18 cellular contexts compared by ENCODE assay signal in the genomic region with DNA sequence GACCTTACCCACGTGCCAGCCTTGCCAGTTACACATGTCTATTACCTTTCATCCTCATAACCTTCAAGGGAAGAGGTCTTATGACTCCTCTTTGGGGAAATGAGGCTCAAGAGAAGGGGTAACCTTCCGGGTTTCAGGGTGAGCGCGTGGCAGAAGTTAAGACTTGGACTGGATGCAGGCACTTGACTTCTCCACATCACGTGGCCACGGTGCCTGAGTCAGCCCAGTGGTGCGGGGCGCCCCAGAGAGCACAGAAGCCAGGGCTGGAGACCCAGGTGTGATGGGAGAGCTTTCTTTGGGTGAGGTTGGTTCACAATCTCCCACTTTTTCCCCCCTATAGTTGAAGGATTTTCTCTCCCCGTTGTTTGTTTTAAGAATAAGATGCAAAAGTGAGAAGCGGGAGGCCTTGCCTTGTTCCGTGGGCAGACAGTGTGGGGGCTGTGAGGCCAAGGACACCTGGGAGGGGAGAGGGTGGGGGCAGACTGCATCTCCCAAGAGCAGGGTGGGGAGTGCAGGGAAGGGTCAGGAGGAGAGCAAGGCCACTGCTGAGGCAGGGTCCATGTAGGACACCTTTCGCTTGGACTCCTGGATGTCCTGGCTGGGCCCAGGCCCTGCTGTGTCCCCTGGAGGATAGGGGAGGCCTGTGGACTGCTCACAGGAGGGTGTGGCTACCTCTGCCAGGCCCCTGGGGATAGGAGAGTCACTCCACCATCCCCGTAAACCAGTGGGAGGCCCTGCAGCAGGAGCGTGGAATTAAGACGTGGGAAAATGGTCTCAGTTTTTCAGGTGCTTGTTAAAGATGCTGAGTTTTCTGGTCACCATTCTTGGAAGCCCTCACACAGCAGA.
DNase-seq lines count a peak whose midpoint lies in the region; ATAC-seq and TF ChIP-seq lines count a peak whose summit lies in the region.
"Had no signal": no experiment of that assay in that cellular context is flagged by ENCODE, and none has a peak within 500 bp of the region (broad histone marks: within the 10 kb centered on the region; RNA-seq: fewer than 3 reads in every experiment).

No MANE protein-coding gene starts in this region.

- H3K4me1 Mint-ChIP-seq in GM23338 = peaks cover 3% of the 10 kb centered on the region; the same call in 1 of the 3 replicates
- H3K4me1 Mint-ChIP-seq in chondrocyte (ENCODE audit: low read depth) = peaks cover 30% of the 10 kb centered on the region
- H3K4me1 Mint-ChIP-seq in mesothelial cell of epicardium = peaks cover 39% of the 10 kb centered on the region
- H3K4me1 Mint-ChIP-seq in activated naive CD8-positive, alpha-beta T cell treated with anti-CD3 and anti-CD28 coated beads, Interleukin-2, amount 50 U/mL, for 24 hours = no peaks in the 10 kb centered on the region
- H3K4me1 Mint-ChIP-seq: CD14-positive monocyte, IgD-negative memory B cell had no signal

- no peak for TF ChIP-seq POLR2A in upper lobe of left lung (IDR thresholded peaks at IDR 0.05)

- H3K36me3 Mint-ChIP-seq in GM23338 (ENCODE audit: low read depth) (peaks cover 38% of the 10 kb centered on the region), chondrocyte (ENCODE audit: low read depth) (peaks cover 22% of the 10 kb centered on the region), mesothelial cell of epicardium (peaks cover 23% of the 10 kb centered on the region)
- H3K36me3 Mint-ChIP-seq in activated naive CD8-positive, alpha-beta T cell treated with anti-CD3 and anti-CD28 coated beads, Interleukin-2, amount 50 U/mL, for 24 hours (ENCODE audit: low read depth) = peaks cover 1% of the 10 kb centered on the region
- H3K36me3 Mint-ChIP-seq: IgD-negative memory B cell had no signal

- H3K4me3 Mint-ChIP-seq in GM23338 (no peak overlapping the region), chondrocyte (ENCODE audit: unreplicated experiment) (no peak overlapping the region), mesothelial cell of epicardium (no peak overlapping the region)
- no peak overlapping the region for H3K4me3 Mint-ChIP-seq in activated naive CD8-positive, alpha-beta T cell treated with anti-CD3 and anti-CD28 coated beads, Interleukin-2, amount 50 U/mL, for 24 hours
- H3K4me3 Mint-ChIP-seq: CD14-positive monocyte, IgD-negative memory B cell had no signal

- no peak overlapping the region for H2AFZ ChIP-seq in GM23338

- no peak for DNase-seq in GM23338 (ENCODE audit: low spot score)
- DNase-seq in chondrocyte (ENCODE audit: low spot score) = no peak
- no peak for DNase-seq in mesothelial cell of epicardium (ENCODE audit: low spot score in 2 of 2, unreplicated experiment in 2 of 2)
- peak; percentile 55 to 58 for DNase-seq in upper lobe of left lung
- DNase-seq in activated naive CD8-positive, alpha-beta T cell treated with anti-CD3 and anti-CD28 coated beads, Interleukin-2, amount 50 U/mL, for 24 hours = no peak
- no peak for DNase-seq in activated naive CD4-positive, alpha-beta T cell (lab: John Stamatoyannopoulos, UW)
- no peak for DNase-seq in NCI-H446 treated with DMSO at 0.1 percent for 48 hours (lab: John Stamatoyannopoulos, UW)
- DNase-seq: DND-41, Karpas-422, NCI-H1048, NCI-H1436, NCI-H1930, NCI-H226, NCI-H526, PC-3, RPMI8226 had no signal

- no peaks in the 10 kb centered on the region; the same call in 1 of the 2 replicates for H3K79me2 ChIP-seq in GM23338 (replicated peaks; ENCODE audit: insufficient read depth)

- peak; percentile 56 for ATAC-seq in GM23338
- ATAC-seq in upper lobe of left lung (ENCODE audit: low FRiP score in 2 of 2) = peak; percentile 24 to 45
- no peak for ATAC-seq in activated naive CD8-positive, alpha-beta T cell treated with anti-CD3 and anti-CD28 coated beads, Interleukin-2, amount 50 U/mL, for 24 hours
- ATAC-seq: PC-3 had no signal

- H3K9me2 ChIP-seq in GM23338 (ENCODE audit: insufficient read depth) = peaks cover 11% of the 10 kb centered on the region; the same call in 1 of the 2 replicates

- H3K9me3 ChIP-seq in upper lobe of left lung = no peaks in the 10 kb centered on the region

- H3K27me3 Mint-ChIP-seq in GM23338 (ENCODE audit: insufficient read depth, low read depth, poor library complexity) = peaks cover 8% of the 10 kb centered on the region
- no peaks in the 10 kb centered on the region for H3K27me3 Mint-ChIP-seq in chondrocyte (ENCODE audit: low read depth)
- no peaks in the 10 kb centered on the region for H3K27me3 Mint-ChIP-seq in mesothelial cell of epicardium (ENCODE audit: low read depth)
- no peaks in the 10 kb centered on the region for H3K27me3 Mint-ChIP-seq in activated naive CD8-positive, alpha-beta T cell treated with anti-CD3 and anti-CD28 coated beads, Interleukin-2, amount 50 U/mL, for 24 hours
- H3K27me3 Mint-ChIP-seq: IgD-negative memory B cell had no signal

- H3F3A ChIP-seq in GM23338 (replicated peaks; ENCODE audit: low read depth) = no peaks in the 10 kb centered on the region

- WGBS in upper lobe of left lung, 2 donors = 84 to 87% methylated on average over 15 of the region's 15 CpGs

- H3K27ac ChIP-seq in GM23338 (ENCODE audit: low read depth) = no peak overlapping the region; the same call in 1 of the 2 replicates
- H3K27ac ChIP-seq in upper lobe of left lung = peak overlapping the region in 1 of 4 donors; percentile 26

- 0 out of 2 replicates have a peak overlapping the region, but pooled peaks have one; percentile 47 for H3K27ac Mint-ChIP-seq in GM23338
- peak overlapping the region; percentile 45 for H3K27ac Mint-ChIP-seq in chondrocyte (ENCODE audit: unreplicated experiment)
- H3K27ac Mint-ChIP-seq in mesothelial cell of epicardium = peak overlapping the region; percentile 52
- H3K27ac Mint-ChIP-seq in activated naive CD8-positive, alpha-beta T cell treated with anti-CD3 and anti-CD28 coated beads, Interleukin-2, amount 50 U/mL, for 24 hours = no peak overlapping the region

- H3K4me3 ChIP-seq in GM23338 (no peak overlapping the region), upper lobe of left lung (no peak overlapping the region)

- H3K4me1 ChIP-seq in GM23338 (ENCODE audit: insufficient read depth) (no peaks in the 10 kb centered on the region), upper lobe of left lung (peaks cover 4 to 12% (median 10%) of the 10 kb centered on the region in 4 donors)

- TF ChIP-seq CTCF in GM23338 (conservative IDR thresholded peaks at IDR 0.05; ENCODE audit: low read depth in 2 of 2) = no peak
- TF ChIP-seq CTCF in chondrocyte (IDR thresholded peaks at IDR 0.05) = no peak
- no peak for TF ChIP-seq CTCF in mesothelial cell of epicardium (IDR thresholded peaks at IDR 0.05; ENCODE audit: unreplicated experiment)
- TF ChIP-seq CTCF in upper lobe of left lung (IDR thresholded peaks at IDR 0.05) = no peak

- H3K9me3 Mint-ChIP-seq in GM23338 (no peaks in the 10 kb centered on the region), chondrocyte (ENCODE audit: low read depth) (no peaks in the 10 kb centered on the region), mesothelial cell of epicardium (no peaks in the 10 kb centered on the region)
- H3K9me3 Mint-ChIP-seq in activated naive CD8-positive, alpha-beta T cell treated with anti-CD3 and anti-CD28 coated beads, Interleukin-2, amount 50 U/mL, for 24 hours = no peaks in the 10 kb centered on the region

- TF ChIP-seq EP300 in upper lobe of left lung (IDR thresholded peaks at IDR 0.05) = peak in 1 of 4 donors; percentile 26

- H3K36me3 ChIP-seq in GM23338 (ENCODE audit: insufficient read depth) = peaks cover 28% of the 10 kb centered on the region
- H3K36me3 ChIP-seq in upper lobe of left lung = peaks cover 0 to 9% (median 2%) of the 10 kb centered on the region in 4 donors

- peaks cover 6% of the 10 kb centered on the region for H4K20me1 ChIP-seq in GM23338 (replicated peaks; ENCODE audit: insufficient read depth)

- no peaks in the 10 kb centered on the region for H3K27me3 ChIP-seq in GM23338 (ENCODE audit: insufficient read depth)
- H3K27me3 ChIP-seq in upper lobe of left lung = no peaks in the 10 kb centered on the region

- no peak overlapping the region for H3K4me2 ChIP-seq in GM23338

TF ChIP-seq in GM23338, 12 proteins besides CTCF, POLR2A, EP300 and RAD21 (continues in another document):
- TF ChIP-seq, protein P1, sequence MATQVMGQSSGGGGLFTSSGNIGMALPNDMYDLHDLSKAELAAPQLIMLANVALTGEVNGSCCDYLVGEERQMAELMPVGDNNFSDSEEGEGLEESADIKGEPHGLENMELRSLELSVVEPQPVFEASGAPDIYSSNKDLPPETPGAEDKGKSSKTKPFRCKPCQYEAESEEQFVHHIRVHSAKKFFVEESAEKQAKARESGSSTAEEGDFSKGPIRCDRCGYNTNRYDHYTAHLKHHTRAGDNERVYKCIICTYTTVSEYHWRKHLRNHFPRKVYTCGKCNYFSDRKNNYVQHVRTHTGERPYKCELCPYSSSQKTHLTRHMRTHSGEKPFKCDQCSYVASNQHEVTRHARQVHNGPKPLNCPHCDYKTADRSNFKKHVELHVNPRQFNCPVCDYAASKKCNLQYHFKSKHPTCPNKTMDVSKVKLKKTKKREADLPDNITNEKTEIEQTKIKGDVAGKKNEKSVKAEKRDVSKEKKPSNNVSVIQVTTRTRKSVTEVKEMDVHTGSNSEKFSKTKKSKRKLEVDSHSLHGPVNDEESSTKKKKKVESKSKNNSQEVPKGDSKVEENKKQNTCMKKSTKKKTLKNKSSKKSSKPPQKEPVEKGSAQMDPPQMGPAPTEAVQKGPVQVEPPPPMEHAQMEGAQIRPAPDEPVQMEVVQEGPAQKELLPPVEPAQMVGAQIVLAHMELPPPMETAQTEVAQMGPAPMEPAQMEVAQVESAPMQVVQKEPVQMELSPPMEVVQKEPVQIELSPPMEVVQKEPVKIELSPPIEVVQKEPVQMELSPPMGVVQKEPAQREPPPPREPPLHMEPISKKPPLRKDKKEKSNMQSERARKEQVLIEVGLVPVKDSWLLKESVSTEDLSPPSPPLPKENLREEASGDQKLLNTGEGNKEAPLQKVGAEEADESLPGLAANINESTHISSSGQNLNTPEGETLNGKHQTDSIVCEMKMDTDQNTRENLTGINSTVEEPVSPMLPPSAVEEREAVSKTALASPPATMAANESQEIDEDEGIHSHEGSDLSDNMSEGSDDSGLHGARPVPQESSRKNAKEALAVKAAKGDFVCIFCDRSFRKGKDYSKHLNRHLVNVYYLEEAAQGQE (IDR thresholded peaks at IDR 0.05; ENCODE audit: unreplicated experiment) = no peak
- no peak for TF ChIP-seq ZNF114 (CRISPR knock-in tag; IDR thresholded peaks at IDR 0.05)
- no peak for TF ChIP-seq ZNF331 (CRISPR knock-in tag; IDR thresholded peaks at IDR 0.05; ENCODE audit: low read depth)
- TF ChIP-seq STAT1 (IDR thresholded peaks at IDR 0.05; ENCODE audit: unreplicated experiment) = no peak
- TF ChIP-seq, protein P2, sequence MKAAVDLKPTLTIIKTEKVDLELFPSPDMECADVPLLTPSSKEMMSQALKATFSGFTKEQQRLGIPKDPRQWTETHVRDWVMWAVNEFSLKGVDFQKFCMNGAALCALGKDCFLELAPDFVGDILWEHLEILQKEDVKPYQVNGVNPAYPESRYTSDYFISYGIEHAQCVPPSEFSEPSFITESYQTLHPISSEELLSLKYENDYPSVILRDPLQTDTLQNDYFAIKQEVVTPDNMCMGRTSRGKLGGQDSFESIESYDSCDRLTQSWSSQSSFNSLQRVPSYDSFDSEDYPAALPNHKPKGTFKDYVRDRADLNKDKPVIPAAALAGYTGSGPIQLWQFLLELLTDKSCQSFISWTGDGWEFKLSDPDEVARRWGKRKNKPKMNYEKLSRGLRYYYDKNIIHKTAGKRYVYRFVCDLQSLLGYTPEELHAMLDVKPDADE (IDR thresholded peaks at IDR 0.05) = no peak
- no peak for TF ChIP-seq POLR2AphosphoS5 (IDR thresholded peaks at IDR 0.05; ENCODE audit: low read depth)

Comparison
In these comparisons a context has a peak if more than half of its experiments do, and no peak if none do; other contexts are left out.
1. DNase-seq: peak in upper lobe of left lung (2 of 2); none in GM23338 (single experiment), chondrocyte (single experiment), mesothelial cell of epicardium (0 of 2), activated naive CD8-positive, alpha-beta T cell treated with anti-CD3 and anti-CD28 coated beads, Interleukin-2, amount 50 U/mL, for 24 hours (single experiment), activated naive CD4-positive, alpha-beta T cell (0 of 4) and NCI-H446 treated with DMSO at 0.1 percent for 48 hours (single experiment).